Comparison of ENCODE assay signal across 9 cellular contexts in the genomic region with DNA sequence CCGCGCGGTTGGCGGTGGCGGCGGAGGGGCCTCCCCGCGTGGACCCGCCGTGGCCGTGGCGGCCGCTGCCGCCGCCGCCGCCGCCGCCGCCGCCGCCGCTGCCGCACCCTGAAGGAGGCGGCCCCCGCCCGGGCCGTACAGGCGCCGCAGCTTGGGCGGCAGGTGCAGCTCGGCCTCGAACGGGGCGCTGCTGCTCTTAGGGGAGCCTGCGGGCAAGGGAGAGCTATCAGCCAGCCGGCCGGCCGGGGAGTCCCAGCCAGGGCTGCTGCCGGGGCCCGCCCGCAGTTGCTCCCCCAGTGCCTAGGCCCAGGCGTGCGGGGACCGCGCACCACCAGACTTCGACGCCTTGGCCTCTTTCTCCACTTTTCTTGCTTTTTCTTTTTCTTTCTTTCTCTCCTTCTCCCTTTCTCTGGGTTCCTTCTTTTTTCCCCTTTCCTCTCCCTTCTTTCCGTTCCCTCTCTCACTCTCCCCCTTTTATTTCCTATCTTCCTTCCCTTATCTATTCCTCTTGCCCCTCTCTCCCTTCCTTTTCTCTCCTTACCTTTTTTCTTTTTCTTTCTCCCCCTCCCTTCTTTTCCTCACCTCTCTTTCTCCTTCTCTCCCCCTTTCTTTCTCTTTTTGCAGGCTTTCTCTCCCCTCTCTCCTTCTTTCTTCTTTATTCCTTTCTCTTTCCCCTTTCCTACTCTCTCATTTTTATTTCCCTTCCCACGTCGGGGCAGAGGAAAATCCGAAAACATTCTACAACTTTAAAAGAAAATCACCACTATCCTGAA. TPM values are rescaled to one million over a fixed set of nuclear protein-coding genes. Genes with fewer than 3 reads are reported as not detected.
DNase-seq lines count a peak whose midpoint lies in the region; ATAC-seq and TF ChIP-seq lines count a peak whose summit lies in the region.
"Had no signal": no experiment of that assay in that cellular context is flagged by ENCODE, and none has a peak within 500 bp of the region (broad histone marks: within the 10 kb centered on the region; RNA-seq: fewer than 3 reads in every experiment).

No MANE protein-coding gene starts in this region.

- no peak for TF ChIP-seq CTCF in gastrocnemius medialis (IDR thresholded peaks at IDR 0.05 in 4 of 5, conservative IDR thresholded peaks at IDR 0.05 in 1 of 5)

- H3K4me1 ChIP-seq in gastrocnemius medialis, result peaks cover 1 to 11% of the 10 kb centered on the region in 2 donors

- H3K36me3 Mint-ChIP-seq in activated CD8-positive, alpha-beta memory T cell treated with anti-CD3 and anti-CD28 coated beads, Interleukin-2, amount 10 ng/mL, durations not matched to agents 7 days and 5 days, result no peaks in the 10 kb centered on the region
- peaks cover 2% of the 10 kb centered on the region for H3K36me3 Mint-ChIP-seq in activated naive CD8-positive, alpha-beta T cell treated with anti-CD3 and anti-CD28 coated beads for 36 hours

- H3K9me3 ChIP-seq in gastrocnemius medialis, result no peaks in the 10 kb centered on the region

- no peak for TF ChIP-seq POLR2A in gastrocnemius medialis (IDR thresholded peaks at IDR 0.05)

- peaks cover 79% of the 10 kb centered on the region for H3K27me3 Mint-ChIP-seq in activated CD8-positive, alpha-beta memory T cell treated with anti-CD3 and anti-CD28 coated beads, Interleukin-2, amount 10 ng/mL, durations not matched to agents 7 days and 5 days
- peaks cover 82% of the 10 kb centered on the region for H3K27me3 Mint-ChIP-seq in activated naive CD8-positive, alpha-beta T cell treated with anti-CD3 and anti-CD28 coated beads for 36 hours

- H3K27ac ChIP-seq in gastrocnemius medialis, result peak overlapping the region; percentile 79 to 91 (median 82)

- H3K4me3 Mint-ChIP-seq in activated CD8-positive, alpha-beta memory T cell treated with anti-CD3 and anti-CD28 coated beads, Interleukin-2, amount 10 ng/mL, durations not matched to agents 7 days and 5 days, result peak overlapping the region; percentile 33
- H3K4me3 Mint-ChIP-seq in activated naive CD8-positive, alpha-beta T cell treated with anti-CD3 and anti-CD28 coated beads for 36 hours, result peak overlapping the region; percentile 40

- peak; percentile 47 for ATAC-seq in activated CD8-positive, alpha-beta memory T cell treated with anti-CD3 and anti-CD28 coated beads, Interleukin-2, amount 10 ng/mL, durations not matched to agents 7 days and 5 days
- ATAC-seq in HG03103 (IDR thresholded peaks at IDR 0.05; ENCODE audit: low read depth, unreplicated experiment), result peak; percentile 44
- peak; percentile 14 to 15 for ATAC-seq in gastrocnemius medialis

- no peak for DNase-seq in activated CD8-positive, alpha-beta memory T cell treated with anti-CD3 and anti-CD28 coated beads, Interleukin-2, amount 10 ng/mL, durations not matched to agents 7 days and 5 days
- no peak for DNase-seq in activated CD8-positive, alpha-beta memory T cell treated with anti-CD3 and anti-CD28 coated beads, Interleukin-2, amount 50 U/mL, for 4 hours
- no peak for DNase-seq in activated naive CD8-positive, alpha-beta T cell treated with anti-CD3 and anti-CD28 coated beads for 36 hours
- DNase-seq in gastrocnemius medialis (no peak), NCI-H2029 treated with DMSO at 0.1 percent for 48 hours (lab: John Stamatoyannopoulos, UW) (no peak), dermis blood vessel endothelial cell (no peak), SK-N-DZ (ENCODE audit: low spot score) (no peak)
- DNase-seq: activated gamma-delta T cell had no signal

- in situ Hi-C loops in gastrocnemius medialis (cut with MboI; ENCODE audit: low sequenced_read_pairs in 4 of 4), result loop anchor here in 2 of 4 donors (10.0 to 25.0 kb wide), 2 partner anchors 176 to 259 kb away; no protein-coding TSS in a partner anchor

- H3K27me3 ChIP-seq in gastrocnemius medialis, result peaks cover 17 to 38% (median 37%) of the 10 kb centered on the region in 3 donors

- no peak overlapping the region for H3K27ac Mint-ChIP-seq in activated CD8-positive, alpha-beta memory T cell treated with anti-CD3 and anti-CD28 coated beads, Interleukin-2, amount 10 ng/mL, durations not matched to agents 7 days and 5 days
- H3K27ac Mint-ChIP-seq in activated naive CD8-positive, alpha-beta T cell treated with anti-CD3 and anti-CD28 coated beads for 36 hours, result no peak overlapping the region

- H3K36me3 ChIP-seq in gastrocnemius medialis, result no peaks in the 10 kb centered on the region

- peak overlapping the region; percentile 29 to 64 (median 42) for H3K4me3 ChIP-seq in gastrocnemius medialis

- intact Hi-C loops in gastrocnemius medialis (cut with DNase I; ENCODE audit: low total_unique reads), result no loop called here

- peaks cover 10% of the 10 kb centered on the region for H3K4me1 Mint-ChIP-seq in activated CD8-positive, alpha-beta memory T cell treated with anti-CD3 and anti-CD28 coated beads, Interleukin-2, amount 10 ng/mL, durations not matched to agents 7 days and 5 days
- H3K4me1 Mint-ChIP-seq in activated naive CD8-positive, alpha-beta T cell treated with anti-CD3 and anti-CD28 coated beads for 36 hours, result peaks cover 6% of the 10 kb centered on the region

- H3K9me3 Mint-ChIP-seq in activated CD8-positive, alpha-beta memory T cell treated with anti-CD3 and anti-CD28 coated beads, Interleukin-2, amount 10 ng/mL, durations not matched to agents 7 days and 5 days (ENCODE audit: low read depth), result no peaks in the 10 kb centered on the region
- H3K9me3 Mint-ChIP-seq in activated naive CD8-positive, alpha-beta T cell treated with anti-CD3 and anti-CD28 coated beads for 36 hours, result no peaks in the 10 kb centered on the region

- CTCF ChIA-PET in activated CD8-positive, alpha-beta memory T cell treated with anti-CD3 and anti-CD28 coated beads, Interleukin-2, amount 10 ng/mL, durations not matched to agents 7 days and 5 days (lab: Charles Lee), result interaction anchor here (6.0 kb wide), 1 partner anchor 8 kb away, joined by 28 read pairs; no protein-coding TSS in a partner anchor

RNA-seq across cellular contexts. Expression of a gene that starts 2.0 kb away (rescaled TPM):
- not detected for total RNA-seq in activated CD8-positive, alpha-beta memory T cell treated with anti-CD3 and anti-CD28 coated beads, Interleukin-2, amount 10 ng/mL, durations not matched to agents 7 days and 5 days
- not detected for total RNA-seq in activated naive CD8-positive, alpha-beta T cell treated with anti-CD3 and anti-CD28 coated beads for 36 hours
- total RNA-seq in gastrocnemius medialis, result 1 to 10 TPM; 2.3 to 5.1 (median 3.5) TPM
- not detected in 2 replicates for total RNA-seq in dermis blood vessel endothelial cell
- polyA plus RNA-seq in SK-N-DZ (2014; cell fraction: cytosol; rRNA removed), result 0.25 and 0.74 TPM in 2 replicates
- polyA plus RNA-seq in SK-N-DZ (2014; cell fraction: nucleus; rRNA removed), result 0.53 and 0.76 TPM in 2 replicates
